In genomic region chr21:14273736-14274538, GRCh38 we compare ENCODE assay signal across 11 cellular contexts. TPM values are rescaled to one million over a fixed set of nuclear protein-coding genes. Genes with fewer than 3 reads are reported as not detected.
A peak's percentile ranks its signal among the peaks of the same experiment; 100 is the strongest.
DNase-seq lines count a peak whose midpoint lies in the region; FAIRE-seq and TF ChIP-seq lines count a peak whose summit lies in the region.
"Had no signal": no experiment of that assay in that cellular context is flagged by ENCODE, and none has a peak within 500 bp of the region (broad histone marks: within the 10 kb centered on the region; RNA-seq: fewer than 3 reads in every experiment).

No MANE protein-coding gene starts in this region.

- TF ChIP-seq EP300 in H1 (IDR thresholded peaks at IDR 0.05; ENCODE audit: borderline replicate concordance in 1 of 2, low read depth in 2 of 2, low read length in 2 of 2), result no peak

- H2AK5ac ChIP-seq in H1 (ENCODE audit: low read depth, low read length), result no peak overlapping the region
- H2AK5ac ChIP-seq in mesenchymal stem cell (ENCODE audit: low read length, severe bottlenecking), result no peak overlapping the region

- 38% methylated on average over 34 of the region's 39 CpGs; no CpG with 5 or more reads in 1 of the 2 experiments for WGBS in H1 (ENCODE audit: extremely low coverage in 1 of 2, insufficient coverage in 1 of 2, insufficient read length in 1 of 2, insufficient replicate concordance in 2 of 2, low coverage in 1 of 2, low lambda C conversion rate in 2 of 2, missing lambda C conversion rate in 1 of 2), 2 experiments
- 39% methylated on average over 39 of the region's 39 CpGs for WGBS in mesenchymal stem cell

- no peaks in the 10 kb centered on the region for H4K20me1 ChIP-seq in H1 (replicated peaks in 1 of 2; ENCODE audit: control insufficient read depth in 1 of 2, insufficient read depth in 2 of 2, low read length in 2 of 2)

- H3K14ac ChIP-seq in H1 (ENCODE audit: insufficient read length), result no peak overlapping the region
- H3K14ac ChIP-seq in mesenchymal stem cell (ENCODE audit: low read length in 2 of 2), result no peak overlapping the region

- POLR2A ChIA-PET in H1 (lab: Charles Lee; ENCODE audit: partially characterized antibody), result no interaction called here

- no peak overlapping the region for H3K23ac ChIP-seq in H1 (ENCODE audit: insufficient read length)
- H3K23ac ChIP-seq in mesenchymal stem cell (ENCODE audit: low read length in 2 of 2), result no peak overlapping the region

- peak overlapping the region; percentile 18; the same call in 1 of the 2 replicates for H4K8ac ChIP-seq in H1 (ENCODE audit: extremely low read depth, insufficient read depth, low read length)
- no peak overlapping the region for H4K8ac ChIP-seq in mesenchymal stem cell (ENCODE audit: low read length)

- no peak overlapping the region for H4K5ac ChIP-seq in H1 (ENCODE audit: insufficient read length, low read depth, low read length)

- H3K4me1 ChIP-seq in H1 (replicated peaks in 1 of 4; ENCODE audit: control insufficient read depth in 3 of 4, insufficient read depth in 4 of 4, low read length in 3 of 4) (peaks cover 0 to 3% (median 0%) of the 10 kb centered on the region in 4 experiments; a peak in 1 of 7 replicates), mesenchymal stem cell (ENCODE audit: control insufficient read depth, insufficient read depth, low read depth, low read length) (no peaks in the 10 kb centered on the region)

- H2BK120ac ChIP-seq in H1 (replicated peaks; ENCODE audit: low read depth, low read length), result no peak overlapping the region
- no peak overlapping the region for H2BK120ac ChIP-seq in mesenchymal stem cell (ENCODE audit: low read depth, low read length)

- H3K4me2 ChIP-seq in H1 (ENCODE audit: insufficient read depth in 1 of 2, low read depth in 2 of 2, low read length in 2 of 2) (peak overlapping the region; percentile 72 to 92), mesenchymal stem cell (ENCODE audit: low read length, poor library complexity, severe bottlenecking) (no peak overlapping the region)

- no peaks in the 10 kb centered on the region for H3K9me3 ChIP-seq in H1 (ENCODE audit: insufficient read depth in 2 of 2, low read depth in 1 of 2, low read length in 1 of 2)
- no peaks in the 10 kb centered on the region for H3K9me3 ChIP-seq in mesenchymal stem cell (ENCODE audit: control insufficient read depth, low read length)

- H2BK12ac ChIP-seq in H1 (ENCODE audit: low read depth, low read length) (peak overlapping the region; percentile 51; the same call in 1 of the 2 replicates), mesenchymal stem cell (ENCODE audit: low read length in 2 of 2) (no peak overlapping the region)

- DNase-seq in stimulated activated CD4-positive, alpha-beta T cell treated with anti-CD3 and anti-CD28 coated beads, Interleukin-4, amount 100 ng/mL, for 1 hour, result peak; percentile 2
- DNase-seq in stimulated activated CD4-positive, alpha-beta T cell treated with anti-CD3 and anti-CD28 coated beads, Interleukin-4, amount 100 ng/mL, for 4 hours, result no peak
- peak in 1 of 2 experiments; percentile 52 for DNase-seq in H1 (ENCODE audit: low read depth in 1 of 2, low spot score in 2 of 2)
- DNase-seq in mesenteric fat pad (ENCODE audit: low spot score), result peak; percentile 90
- DNase-seq in GM19239 (ENCODE audit: insufficient read length, low spot score), result no peak
- DNase-seq in HuH-7.5 (ENCODE audit: low spot score), result no peak
- no peak for DNase-seq in effector CD4-positive, alpha-beta T cell
- DNase-seq in mesenchymal stem cell, result no peak
- DNase-seq: stimulated activated naive CD4-positive, alpha-beta T cell treated with Interleukin-2 at 50 U/mL for 16 hours had no signal

- no peak for TF ChIP-seq RAD21 in H1 (IDR thresholded peaks at IDR 0.05 in 1 of 2, conservative IDR thresholded peaks at IDR 0.05 in 1 of 2; ENCODE audit: low read depth in 2 of 2, low read length in 2 of 2)

- H4K91ac ChIP-seq in H1 (replicated peaks; ENCODE audit: insufficient read length, low read length) (no peak overlapping the region), mesenchymal stem cell (ENCODE audit: low read length) (no peak overlapping the region)

- FAIRE-seq in H1 (lab: Jason Lieb, UNC) (no peak), GM19239 (lab: Jason Lieb, UNC) (no peak)

- H3K18ac ChIP-seq in H1 (ENCODE audit: extremely low read depth, low read length), result 0 out of 2 replicates have a peak overlapping the region, but pooled peaks have one; percentile 29
- H3K18ac ChIP-seq in mesenchymal stem cell (ENCODE audit: low read depth in 1 of 2, low read length in 2 of 2), result no peak overlapping the region

- no peak for TF ChIP-seq POLR2A in H1 (IDR thresholded peaks at IDR 0.05; ENCODE audit: control extremely low read depth in 1 of 2, low read depth in 2 of 2, low read length in 2 of 2)

- H3K79me1 ChIP-seq in H1 (ENCODE audit: low read depth, low read length) (no peaks in the 10 kb centered on the region), mesenchymal stem cell (replicated peaks; ENCODE audit: low read length, poor library complexity, severe bottlenecking) (no peaks in the 10 kb centered on the region)

- H3K27ac ChIP-seq in H1 (ENCODE audit: low read depth, low read length) (no peak overlapping the region), mesenchymal stem cell (ENCODE audit: low read length, poor library complexity, severe bottlenecking) (no peak overlapping the region)

- H3K23me2 ChIP-seq in H1 (ENCODE audit: low read depth, low read length), result no peaks in the 10 kb centered on the region; the same call in 1 of the 2 replicates

- CTCF ChIA-PET in H1 (lab: Charles Lee; ENCODE audit: partially characterized antibody), result interaction anchor here (1.0 to 1.5 kb wide), 2 partner anchors 14 to 91 kb away, joined by 3 to 4 read pairs; no protein-coding TSS in a partner anchor

- H3K9ac ChIP-seq in H1 (replicated peaks in 1 of 4; ENCODE audit: extremely low read depth in 1 of 4, low read depth in 3 of 4, low read length in 3 of 4) (no peak overlapping the region), mesenchymal stem cell (ENCODE audit: low read length) (no peak overlapping the region)

- no peak for TF ChIP-seq CTCF in H1 (IDR thresholded peaks at IDR 0.05; ENCODE audit: control extremely low read depth in 1 of 3, insufficient read depth in 1 of 3, low read depth in 1 of 3, low read length in 3 of 3)

- peaks cover 0 to 8% (median 6%) of the 10 kb centered on the region in 4 experiments; a peak in 3 of 7 replicates for H3K27me3 ChIP-seq in H1 (replicated peaks in 1 of 4; ENCODE audit: control insufficient read depth in 3 of 4, extremely low read depth in 1 of 4, insufficient read depth in 3 of 4, low read length in 3 of 4)
- H3K27me3 ChIP-seq in mesenchymal stem cell (ENCODE audit: control insufficient read depth in 1 of 2, insufficient read depth in 1 of 2, low read length in 2 of 2), result peaks cover 0 to 35% of the 10 kb centered on the region in 2 experiments

- H3K79me2 ChIP-seq in H1 (ENCODE audit: control insufficient read depth in 1 of 2, insufficient read depth in 2 of 2, low read length in 2 of 2), result no peaks in the 10 kb centered on the region

- H2AFZ ChIP-seq in H1 (ENCODE audit: low read length) (peak overlapping the region; percentile 87; the same call in 1 of the 2 replicates), mesenchymal stem cell (ENCODE audit: low read depth, low read length) (no peak overlapping the region)

- H2BK5ac ChIP-seq in H1 (ENCODE audit: low read depth, low read length), result no peak overlapping the region
- H2BK5ac ChIP-seq in mesenchymal stem cell (ENCODE audit: low read depth, low read length, poor library complexity, severe bottlenecking), result no peak overlapping the region

- H2BK15ac ChIP-seq in H1 (ENCODE audit: low read length) (no peak overlapping the region), mesenchymal stem cell (ENCODE audit: low read depth, poor library complexity, severe bottlenecking) (no peak overlapping the region)

- H3K36me3 ChIP-seq in H1 (ENCODE audit: control insufficient read depth in 2 of 4, insufficient read depth in 4 of 4, low read length in 3 of 4), result no peaks in the 10 kb centered on the region
- H3K36me3 ChIP-seq in mesenchymal stem cell (ENCODE audit: control insufficient read depth in 1 of 2, insufficient read depth in 2 of 2, low read depth in 1 of 2, low read length in 2 of 2), result no peaks in the 10 kb centered on the region

- H3K4me3 ChIP-seq in H1 (ENCODE audit: extremely low read depth in 1 of 4, insufficient read depth in 2 of 4, low read depth in 3 of 4, low read length in 4 of 4), result peak overlapping the region; percentile 19 to 53 (median 34); a peak in 6 of 8 replicates
- peak overlapping the region in 1 of 2 experiments; percentile 45 for H3K4me3 ChIP-seq in mesenchymal stem cell (ENCODE audit: insufficient read depth in 1 of 2, low read depth in 1 of 2, low read length in 2 of 2)

- no peak overlapping the region for H2BK20ac ChIP-seq in H1 (ENCODE audit: low read length)

- no peak overlapping the region for H3K56ac ChIP-seq in H1 (replicated peaks; ENCODE audit: insufficient read length, low read depth, low read length)

- no peak overlapping the region for H3K4ac ChIP-seq in H1 (replicated peaks; ENCODE audit: insufficient read length, low read depth, low read length)
- H3K4ac ChIP-seq in mesenchymal stem cell (ENCODE audit: low read depth in 1 of 2, low read length in 2 of 2), result no peak overlapping the region

TF ChIP-seq in H1, 55 proteins besides CTCF, POLR2A, EP300 and RAD21 (continues in another document):
- TF ChIP-seq RFX5 (IDR thresholded peaks at IDR 0.05; ENCODE audit: borderline replicate concordance, low read depth, low read length) (no peak), TAF1 (IDR thresholded peaks at IDR 0.05; ENCODE audit: low read depth, low read length) (no peak), TCF12 (IDR thresholded peaks at IDR 0.05; ENCODE audit: low read depth, low read length) (no peak), SIN3A (conservative IDR thresholded peaks at IDR 0.05 in 1 of 2, IDR thresholded peaks at IDR 0.05 in 1 of 2; ENCODE audit: low read depth in 1 of 2, low read length in 2 of 2) (0 out of 4 replicates have a peak, but pooled peaks of 1 of the 2 experiments have one; percentile 28), NANOG (IDR thresholded peaks at IDR 0.05; ENCODE audit: insufficient read depth, low read depth, low read length, poor library complexity, severe bottlenecking) (no peak), KDM4A (IDR thresholded peaks at IDR 0.05; ENCODE audit: low read depth, low read length, severe bottlenecking) (peak; percentile 46)

RNA-seq across cellular contexts. Expression of gene RBM11, which starts 58.0 kb away (rescaled TPM):
- total RNA-seq in H1 (2021; fragmentation: NEBNext Ultra II Directional; extraction: Animal tissue kit (Norgen Biotek cat#: 25700)), result 3.9 and 5.0 TPM in 2 replicates
- 6.2 and 10.1 TPM in 2 replicates for polyA plus RNA-seq in H1 (2011; rRNA removed)
- 7.9 TPM for polyA plus RNA-seq in H1 (2011; cell fraction: cytosol; rRNA removed)
- polyA plus RNA-seq in H1 (2011; cell fraction: nucleus; rRNA removed), result 6.3 TPM
- polyA plus RNA-seq in H1 (2012, experiment 1 of 2), result 3.4 to 6.3 TPM (median 4.8 TPM) in 4 replicates
- polyA plus RNA-seq in H1 (2012, experiment 2 of 2), result 0.56 TPM
- polyA plus RNA-seq in H1 (2013, experiment 1 of 2), result 5.3 TPM
- polyA plus RNA-seq in H1 (2013, experiment 2 of 2), result 3.8 TPM
- 6.1 and 14.9 TPM in 2 replicates for polyA minus RNA-seq in H1 (2011; rRNA and poly(A)+ RNA removed)
- 2.0 TPM for polyA minus RNA-seq in H1 (2011; cell fraction: cytosol; rRNA and poly(A)+ RNA removed)
- 2.6 TPM for polyA minus RNA-seq in H1 (2011; cell fraction: nucleus; rRNA and poly(A)+ RNA removed)
- not detected for total RNA-seq in mesenteric fat pad
- polyA plus RNA-seq in mesenchymal stem cell (2013, experiment 1 of 2), result 0.11 TPM
- 0.14 TPM for polyA plus RNA-seq in mesenchymal stem cell (2013, experiment 2 of 2)
- total RNA-seq: LHCN-M2; T-helper 2 cell treated with Interferon-gamma antibody and Interleukin-4, amounts not matched to agents 100 ng/mL and 5 ng/mL, for 36 hours had no signal

Comparison
In these comparisons a context has a peak if more than half of its experiments do, and no peak if none do; other contexts are left out.
1. DNase-seq: peak in stimulated activated CD4-positive, alpha-beta T cell treated with anti-CD3 and anti-CD28 coated beads, Interleukin-4, amount 100 ng/mL, for 1 hour (single experiment) and mesenteric fat pad (single experiment); none in stimulated activated CD4-positive, alpha-beta T cell treated with anti-CD3 and anti-CD28 coated beads, Interleukin-4, amount 100 ng/mL, for 4 hours (0 of 2), GM19239 (single experiment), HuH-7.5 (single experiment), effector CD4-positive, alpha-beta T cell (single experiment) and mesenchymal stem cell (single experiment).